Comparison of ENCODE assay signal across 8 cellular contexts in the genomic region with DNA sequence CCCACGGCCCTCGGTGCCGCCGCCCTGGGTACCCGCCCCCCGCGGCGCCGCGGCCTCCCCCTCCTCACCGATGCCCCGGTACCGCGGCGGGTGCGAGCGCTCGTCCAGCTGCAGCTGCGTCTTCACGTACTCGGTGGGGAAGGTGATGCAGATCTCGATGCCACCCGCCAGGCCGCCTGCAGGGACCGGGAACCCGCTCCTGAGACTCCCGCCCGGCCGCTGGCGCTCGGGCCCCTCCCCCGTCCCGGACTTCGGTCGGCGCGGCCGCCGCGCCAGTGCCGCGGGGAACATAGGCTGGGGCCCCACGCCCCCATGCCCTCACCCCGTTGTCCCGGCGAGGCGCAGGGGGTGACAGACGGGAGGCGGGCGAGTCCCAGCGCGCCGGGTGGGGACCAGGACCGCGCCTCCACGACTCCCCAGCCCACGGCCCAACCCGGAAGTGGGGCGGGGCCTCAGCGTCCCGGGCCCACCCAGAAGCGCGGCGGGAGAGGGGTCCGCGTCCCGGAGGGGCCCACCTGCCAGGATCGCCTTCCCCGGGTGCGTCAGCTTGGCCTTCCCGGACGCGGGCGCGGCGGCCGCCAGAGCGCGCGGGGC. TPM values are rescaled to one million over a fixed set of nuclear protein-coding genes. Genes with fewer than 3 reads are reported as not detected.
A peak's percentile ranks its signal among the peaks of the same experiment; 100 is the strongest.
DNase-seq lines count a peak whose midpoint lies in the region; ATAC-seq and TF ChIP-seq lines count a peak whose summit lies in the region.

No MANE protein-coding gene starts in this region.

- H3K27me3 ChIP-seq in NT2/D1 (ENCODE audit: insufficient read depth, insufficient read length), result no peaks in the 10 kb centered on the region
- no peaks in the 10 kb centered on the region for H3K27me3 ChIP-seq in left ventricle myocardium inferior (ENCODE audit: low read depth)
- no peaks in the 10 kb centered on the region for H3K27me3 ChIP-seq in rectal smooth muscle tissue (ENCODE audit: control insufficient read depth, insufficient read depth, low read length)

- peak overlapping the region; percentile 74 for H3K4me3 ChIP-seq in NT2/D1 (ENCODE audit: insufficient read length, low read depth)
- peak overlapping the region; percentile 97 for H3K4me3 ChIP-seq in left ventricle myocardium inferior
- peak overlapping the region; percentile 72 for H3K4me3 ChIP-seq in rectal smooth muscle tissue (ENCODE audit: low read length)

- no peak for TF ChIP-seq CTCF in left ventricle myocardium inferior (IDR thresholded peaks at IDR 0.05; ENCODE audit: borderline replicate concordance)

- intact Hi-C loops in left ventricle myocardium inferior (cut with micrococcal nuclease), result no loop called here

- H3K36me3 Mint-ChIP-seq in activated naive CD8-positive, alpha-beta T cell, result no peaks in the 10 kb centered on the region

- H3K36me3 ChIP-seq in NT2/D1 (ENCODE audit: insufficient read depth, insufficient read length, low read length) (peaks cover 34% of the 10 kb centered on the region), left ventricle myocardium inferior (no peaks in the 10 kb centered on the region), rectal smooth muscle tissue (ENCODE audit: control insufficient read depth, insufficient read depth, low read length) (peaks cover 2% of the 10 kb centered on the region)

- ATAC-seq in HG02759 (IDR thresholded peaks at IDR 0.05; ENCODE audit: unreplicated experiment), result peak; percentile 48

- peaks cover 26% of the 10 kb centered on the region for H3K4me1 Mint-ChIP-seq in activated naive CD8-positive, alpha-beta T cell (ENCODE audit: low read depth)

- H3K9me3 ChIP-seq in NT2/D1 (ENCODE audit: insufficient read depth, low read length) (no peaks in the 10 kb centered on the region), left ventricle myocardium inferior (replicated peaks) (no peaks in the 10 kb centered on the region)

- DNase-seq in NCI-H446 (lab: John Stamatoyannopoulos, UW) (peak; percentile 28 to 76), NCI-H446 treated with DMSO at 0.1 percent for 48 hours (lab: John Stamatoyannopoulos, UW) (no peak), NT2/D1 (ENCODE audit: low read depth, low spot score) (no peak), left ventricle myocardium inferior (peak; percentile 53), H4 (ENCODE audit: low spot score) (no peak)

- H3K9ac ChIP-seq in NT2/D1 (ENCODE audit: insufficient read length, low read depth) (peak overlapping the region; percentile 90), rectal smooth muscle tissue (ENCODE audit: low read length) (peak overlapping the region; percentile 56)

- H3K4me3 Mint-ChIP-seq in activated naive CD8-positive, alpha-beta T cell, result peak overlapping the region; percentile 49

- H3K27me3 Mint-ChIP-seq in activated naive CD8-positive, alpha-beta T cell, result no peaks in the 10 kb centered on the region

- H3K27ac ChIP-seq in left ventricle myocardium inferior (replicated peaks) (peak overlapping the region; percentile 92), rectal smooth muscle tissue (ENCODE audit: low read depth, low read length) (peak overlapping the region; percentile 78)

- H3K27ac Mint-ChIP-seq in activated naive CD8-positive, alpha-beta T cell, result no peak overlapping the region

- no peaks in the 10 kb centered on the region for H3K9me3 Mint-ChIP-seq in activated naive CD8-positive, alpha-beta T cell (ENCODE audit: low read depth)

- peaks cover 44% of the 10 kb centered on the region for H3K4me1 ChIP-seq in NT2/D1 (ENCODE audit: insufficient read depth, insufficient read length)
- peaks cover 61% of the 10 kb centered on the region for H3K4me1 ChIP-seq in left ventricle myocardium inferior
- H3K4me1 ChIP-seq in rectal smooth muscle tissue (ENCODE audit: control insufficient read depth, insufficient read depth, low read length), result peaks cover 13% of the 10 kb centered on the region

RNA-seq across cellular contexts. Expression of a gene that starts 0.4 kb away (rescaled TPM):
- 20.9 TPM for total RNA-seq in left ventricle myocardium inferior
- total RNA-seq in H4 (2014; rRNA removed; shearing (Covaris generic)), result 75.0 and 77.8 TPM in 2 replicates

RNA-seq across cellular contexts. Expression of a gene that starts 28.1 kb away (rescaled TPM):
- total RNA-seq in left ventricle myocardium inferior, result not detected
- total RNA-seq in H4 (2014; rRNA removed; shearing (Covaris generic)), result not detected in 2 replicates

RNA-seq across cellular contexts. Expression of a gene that starts 33.7 kb away (rescaled TPM):
- 9.5 TPM for total RNA-seq in left ventricle myocardium inferior
- 6.2 and 8.9 TPM in 2 replicates for total RNA-seq in H4 (2014; rRNA removed; shearing (Covaris generic))

RNA-seq across cellular contexts. Expression of a gene that starts 47.1 kb away (rescaled TPM):
- total RNA-seq in left ventricle myocardium inferior, result not detected
- total RNA-seq in H4 (2014; rRNA removed; shearing (Covaris generic)), result not detected in 2 replicates

RNA-seq across cellular contexts. Expression of a gene that starts 56.0 kb away (rescaled TPM):
- total RNA-seq in left ventricle myocardium inferior, result 33.0 TPM
- total RNA-seq in H4 (2014; rRNA removed; shearing (Covaris generic)), result 19.1 TPM in 2 replicates

Comparison
In these comparisons a context has a peak if more than half of its experiments do, and no peak if none do; other contexts are left out.
1. DNase-seq: peak in NCI-H446 (2 of 2) and left ventricle myocardium inferior (single experiment); none in NCI-H446 treated with DMSO at 0.1 percent for 48 hours (single experiment), NT2/D1 (single experiment) and H4 (single experiment).
2. Peak in every context shown above with its lines, with median percentiles within 50 percentile points of each other: H3K4me3 ChIP-seq.